1 cellular context compared by ENCODE assay signal in the genomic region with DNA sequence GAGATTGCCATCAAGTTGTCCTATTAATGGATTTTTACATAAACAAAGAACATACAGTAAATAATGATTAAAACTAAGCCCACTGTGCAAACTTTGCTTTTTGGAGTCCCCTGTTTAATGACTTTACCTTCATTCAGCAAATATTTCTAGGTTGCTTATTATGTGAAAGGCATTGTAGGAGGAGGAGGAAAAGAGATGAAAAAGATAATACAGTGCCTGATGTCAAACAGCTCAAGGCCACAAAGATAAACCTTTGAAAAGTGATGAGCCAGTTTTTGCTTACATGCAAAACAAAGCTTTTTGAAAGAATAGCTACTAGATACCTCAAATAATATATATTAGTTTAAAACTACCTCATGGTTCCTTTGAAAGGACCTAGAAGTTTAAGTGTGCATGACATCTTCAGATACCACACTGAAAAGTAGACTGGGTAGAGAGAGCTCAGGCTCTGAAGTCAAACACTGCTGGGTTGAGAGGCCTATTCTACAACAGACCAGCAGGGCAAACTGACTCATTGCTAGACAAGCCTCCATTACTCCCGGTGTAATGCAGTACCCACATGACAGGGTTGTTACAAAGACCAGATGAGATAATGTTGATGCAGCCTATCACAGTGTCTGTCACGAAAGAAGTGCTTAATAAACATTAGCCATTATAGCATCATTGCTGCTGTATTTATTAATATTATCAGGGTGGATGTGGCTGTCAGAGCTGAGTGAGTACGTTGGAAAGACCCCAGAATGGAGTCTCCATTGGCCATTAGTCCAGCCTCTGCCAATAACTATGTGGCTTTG.
A peak's percentile ranks its signal among the peaks of the same experiment; 100 is the strongest.
TF ChIP-seq lines count a peak whose summit lies in the region.

No MANE protein-coding gene starts in this region.

TF ChIP-seq in HepG2, 621 proteins besides CTCF, POLR2A, EP300 and RAD21 (continued from another document and continues in another):
- TF ChIP-seq, protein P1, sequence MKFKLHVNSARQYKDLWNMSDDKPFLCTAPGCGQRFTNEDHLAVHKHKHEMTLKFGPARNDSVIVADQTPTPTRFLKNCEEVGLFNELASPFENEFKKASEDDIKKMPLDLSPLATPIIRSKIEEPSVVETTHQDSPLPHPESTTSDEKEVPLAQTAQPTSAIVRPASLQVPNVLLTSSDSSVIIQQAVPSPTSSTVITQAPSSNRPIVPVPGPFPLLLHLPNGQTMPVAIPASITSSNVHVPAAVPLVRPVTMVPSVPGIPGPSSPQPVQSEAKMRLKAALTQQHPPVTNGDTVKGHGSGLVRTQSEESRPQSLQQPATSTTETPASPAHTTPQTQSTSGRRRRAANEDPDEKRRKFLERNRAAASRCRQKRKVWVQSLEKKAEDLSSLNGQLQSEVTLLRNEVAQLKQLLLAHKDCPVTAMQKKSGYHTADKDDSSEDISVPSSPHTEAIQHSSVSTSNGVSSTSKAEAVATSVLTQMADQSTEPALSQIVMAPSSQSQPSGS (CRISPR knock-in tag; IDR thresholded peaks at IDR 0.05), result no peak
- TF ChIP-seq MED13 (CRISPR knock-in tag; IDR thresholded peaks at IDR 0.05) (no peak), ZFP36L1 (CRISPR knock-in tag; IDR thresholded peaks at IDR 0.05) (no peak), HHEX (CRISPR knock-in tag; IDR thresholded peaks at IDR 0.05) (peak; percentile 37; the same call in 1 of the 2 replicates), KDM3A (CRISPR knock-in tag; IDR thresholded peaks at IDR 0.05; ENCODE audit: low read depth) (0 out of 2 replicates have a peak, but pooled peaks have one; percentile 18), ZNF12 (CRISPR knock-in tag; IDR thresholded peaks at IDR 0.05) (peak; percentile 15; the same call in 1 of the 2 replicates), ZSCAN29 (CRISPR knock-in tag; conservative IDR thresholded peaks at IDR 0.05) (no peak), NR2F1 (CRISPR knock-in tag; IDR thresholded peaks at IDR 0.05) (no peak), POGZ (CRISPR knock-in tag; IDR thresholded peaks at IDR 0.05) (peak; percentile 74; the same call in 1 of the 2 replicates), LCORL (IDR thresholded peaks at IDR 0.05) (no peak), LCORL (CRISPR knock-in tag; IDR thresholded peaks at IDR 0.05) (peak; percentile 7; the same call in 1 of the 2 replicates), MED8 (CRISPR knock-in tag; IDR thresholded peaks at IDR 0.05; ENCODE audit: insufficient replicate concordance) (no peak), ARNTL (CRISPR knock-in tag; IDR thresholded peaks at IDR 0.05) (no peak), ETV5 (CRISPR knock-in tag; IDR thresholded peaks at IDR 0.05; ENCODE audit: borderline replicate concordance) (no peak), REPIN1 (CRISPR knock-in tag; IDR thresholded peaks at IDR 0.05; ENCODE audit: borderline replicate concordance, low read depth) (peak; percentile 31; the same call in 1 of the 2 replicates), ARNT (IDR thresholded peaks at IDR 0.05) (no peak), ZNF484 (CRISPR knock-in tag; IDR thresholded peaks at IDR 0.05; ENCODE audit: borderline replicate concordance, low read depth) (no peak), ZNF788 (CRISPR knock-in tag; IDR thresholded peaks at IDR 0.05; ENCODE audit: borderline replicate concordance) (no peak), SOX13 (IDR thresholded peaks at IDR 0.05) (no peak), SOX13 (CRISPR knock-in tag; conservative IDR thresholded peaks at IDR 0.05 in 1 of 2, IDR thresholded peaks at IDR 0.05 in 1 of 2) (peak in 1 of 2 experiments; percentile 80; a peak in 2 of 4 replicates), SNAPC2 (CRISPR knock-in tag; IDR thresholded peaks at IDR 0.05) (no peak)
- TF ChIP-seq, protein P2, sequence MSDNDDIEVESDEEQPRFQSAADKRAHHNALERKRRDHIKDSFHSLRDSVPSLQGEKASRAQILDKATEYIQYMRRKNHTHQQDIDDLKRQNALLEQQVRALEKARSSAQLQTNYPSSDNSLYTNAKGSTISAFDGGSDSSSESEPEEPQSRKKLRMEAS (IDR thresholded peaks at IDR 0.05), result no peak
- TF ChIP-seq, protein P3, sequence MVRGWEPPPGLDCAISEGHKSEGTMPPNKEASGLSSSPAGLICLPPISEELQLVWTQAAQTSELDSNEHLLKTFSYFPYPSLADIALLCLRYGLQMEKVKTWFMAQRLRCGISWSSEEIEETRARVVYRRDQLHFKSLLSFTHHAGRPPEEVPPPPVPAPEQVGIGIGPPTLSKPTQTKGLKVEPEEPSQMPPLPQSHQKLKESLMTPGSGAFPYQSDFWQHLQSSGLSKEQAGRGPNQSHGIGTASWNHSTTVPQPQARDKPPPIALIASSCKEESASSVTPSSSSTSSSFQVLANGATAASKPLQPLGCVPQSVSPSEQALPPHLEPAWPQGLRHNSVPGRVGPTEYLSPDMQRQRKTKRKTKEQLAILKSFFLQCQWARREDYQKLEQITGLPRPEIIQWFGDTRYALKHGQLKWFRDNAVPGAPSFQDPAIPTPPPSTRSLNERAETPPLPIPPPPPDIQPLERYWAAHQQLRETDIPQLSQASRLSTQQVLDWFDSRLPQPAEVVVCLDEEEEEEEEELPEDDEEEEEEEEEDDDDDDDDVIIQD (CRISPR knock-in tag; IDR thresholded peaks at IDR 0.05; ENCODE audit: low read depth), result peak; percentile 76; the same call in 1 of the 2 replicates
- TF ChIP-seq, protein P4, sequence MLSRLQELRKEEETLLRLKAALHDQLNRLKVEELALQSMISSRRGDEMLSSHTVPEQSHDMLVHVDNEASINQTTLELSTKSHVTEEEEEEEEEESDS (CRISPR knock-in tag; IDR thresholded peaks at IDR 0.05; ENCODE audit: borderline replicate concordance), result no peak
- TF ChIP-seq, protein P5, sequence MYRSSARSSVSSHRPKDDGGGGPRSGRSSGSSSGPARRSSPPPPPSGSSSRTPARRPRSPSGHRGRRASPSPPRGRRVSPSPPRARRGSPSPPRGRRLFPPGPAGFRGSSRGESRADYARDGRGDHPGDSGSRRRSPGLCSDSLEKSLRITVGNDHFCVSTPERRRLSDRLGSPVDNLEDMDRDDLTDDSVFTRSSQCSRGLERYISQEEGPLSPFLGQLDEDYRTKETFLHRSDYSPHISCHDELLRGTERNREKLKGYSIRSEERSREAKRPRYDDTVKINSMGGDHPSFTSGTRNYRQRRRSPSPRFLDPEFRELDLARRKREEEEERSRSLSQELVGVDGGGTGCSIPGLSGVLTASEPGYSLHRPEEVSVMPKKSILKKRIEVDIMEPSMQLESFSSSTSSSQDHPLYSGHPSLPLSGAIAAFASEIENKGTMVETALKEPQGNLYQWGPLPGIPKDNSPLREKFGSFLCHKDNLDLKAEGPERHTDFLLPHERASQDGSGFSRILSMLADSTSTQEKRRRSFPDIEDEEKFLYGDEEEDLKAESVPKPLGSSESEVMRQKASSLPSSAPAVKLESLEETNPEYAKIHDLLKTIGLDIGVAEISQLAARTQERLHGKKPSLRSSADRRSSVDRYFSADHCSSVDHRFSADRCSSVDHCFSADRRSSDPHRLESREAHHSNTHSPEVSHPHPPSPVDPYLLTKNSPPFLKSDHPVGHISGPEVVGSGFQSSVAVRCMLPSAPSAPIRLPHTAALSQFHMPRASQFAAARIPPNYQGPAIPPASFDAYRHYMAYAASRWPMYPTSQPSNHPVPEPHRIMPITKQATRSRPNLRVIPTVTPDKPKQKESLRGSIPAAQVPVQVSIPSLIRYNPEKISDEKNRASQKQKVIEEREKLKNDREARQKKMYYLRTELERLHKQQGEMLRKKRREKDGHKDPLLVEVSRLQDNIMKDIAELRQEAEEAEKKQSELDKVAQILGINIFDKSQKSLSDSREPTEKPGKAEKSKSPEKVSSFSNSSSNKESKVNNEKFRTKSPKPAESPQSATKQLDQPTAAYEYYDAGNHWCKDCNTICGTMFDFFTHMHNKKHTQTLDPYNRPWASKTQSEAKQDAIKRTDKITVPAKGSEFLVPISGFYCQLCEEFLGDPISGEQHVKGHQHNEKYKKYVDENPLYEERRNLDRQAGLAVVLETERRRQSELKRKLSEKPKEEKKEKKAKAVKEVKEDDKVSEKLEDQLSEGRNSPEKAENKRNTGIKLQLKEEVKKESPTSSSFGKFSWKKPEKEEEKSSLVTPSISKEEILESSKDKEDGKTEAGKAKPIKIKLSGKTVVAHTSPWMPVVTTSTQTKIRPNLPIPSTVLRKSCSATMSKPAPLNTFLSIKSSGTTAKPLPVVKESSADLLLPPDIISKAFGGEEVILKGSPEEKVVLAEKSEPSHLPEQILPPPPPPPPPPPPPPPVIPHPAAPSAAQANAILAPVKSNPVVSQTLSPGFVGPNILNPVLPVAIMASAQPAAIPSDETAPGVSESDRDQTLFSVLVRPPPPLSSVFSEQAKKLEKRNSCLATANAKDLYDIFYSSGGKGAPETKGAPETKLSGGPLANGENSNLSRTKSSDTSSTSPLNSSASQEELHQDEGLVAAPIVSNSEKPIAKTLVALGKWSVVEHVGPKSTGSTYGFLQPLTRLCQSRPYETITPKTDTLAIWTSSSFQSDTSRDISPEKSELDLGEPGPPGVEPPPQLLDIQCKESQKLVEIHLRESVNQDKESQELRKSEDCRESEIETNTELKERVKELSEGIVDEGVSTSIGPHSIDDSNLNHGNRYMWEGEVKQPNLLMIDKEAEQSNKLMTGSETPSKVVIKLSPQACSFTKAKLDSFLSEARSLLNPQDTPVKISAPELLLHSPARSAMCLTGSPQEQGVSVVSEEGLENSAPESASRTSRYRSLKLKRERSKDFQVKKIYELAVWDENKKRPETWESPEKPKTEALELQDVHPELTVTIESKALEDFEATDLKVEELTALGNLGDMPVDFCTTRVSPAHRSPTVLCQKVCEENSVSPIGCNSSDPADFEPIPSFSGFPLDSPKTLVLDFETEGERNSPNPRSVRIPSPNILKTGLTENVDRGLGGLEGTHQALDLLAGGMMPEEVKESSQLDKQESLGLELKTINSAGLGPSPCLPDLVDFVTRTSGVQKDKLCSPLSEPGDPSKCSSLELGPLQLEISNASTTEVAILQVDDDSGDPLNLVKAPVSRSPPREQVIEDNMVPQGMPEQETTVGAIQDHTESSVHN (CRISPR knock-in tag; IDR thresholded peaks at IDR 0.05), result no peak
- TF ChIP-seq, protein P6, sequence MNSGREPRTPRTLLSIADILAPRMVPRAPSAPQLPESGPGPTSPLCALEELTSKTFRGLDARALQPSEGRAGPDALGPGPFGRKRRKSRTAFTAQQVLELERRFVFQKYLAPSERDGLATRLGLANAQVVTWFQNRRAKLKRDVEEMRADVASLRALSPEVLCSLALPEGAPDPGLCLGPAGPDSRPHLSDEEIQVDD (CRISPR knock-in tag; IDR thresholded peaks at IDR 0.05; ENCODE audit: borderline replicate concordance), result no peak
- TF ChIP-seq, protein P7, sequence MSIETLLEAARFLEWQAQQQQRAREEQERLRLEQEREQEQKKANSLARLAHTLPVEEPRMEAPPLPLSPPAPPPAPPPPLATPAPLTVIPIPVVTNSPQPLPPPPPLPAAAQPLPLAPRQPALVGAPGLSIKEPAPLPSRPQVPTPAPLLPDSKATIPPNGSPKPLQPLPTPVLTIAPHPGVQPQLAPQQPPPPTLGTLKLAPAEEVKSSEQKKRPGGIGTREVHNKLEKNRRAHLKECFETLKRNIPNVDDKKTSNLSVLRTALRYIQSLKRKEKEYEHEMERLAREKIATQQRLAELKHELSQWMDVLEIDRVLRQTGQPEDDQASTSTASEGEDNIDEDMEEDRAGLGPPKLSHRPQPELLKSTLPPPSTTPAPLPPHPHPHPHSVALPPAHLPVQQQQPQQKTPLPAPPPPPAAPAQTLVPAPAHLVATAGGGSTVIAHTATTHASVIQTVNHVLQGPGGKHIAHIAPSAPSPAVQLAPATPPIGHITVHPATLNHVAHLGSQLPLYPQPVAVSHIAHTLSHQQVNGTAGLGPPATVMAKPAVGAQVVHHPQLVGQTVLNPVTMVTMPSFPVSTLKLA (IDR thresholded peaks at IDR 0.05), result no peak
- TF ChIP-seq, protein P8, sequence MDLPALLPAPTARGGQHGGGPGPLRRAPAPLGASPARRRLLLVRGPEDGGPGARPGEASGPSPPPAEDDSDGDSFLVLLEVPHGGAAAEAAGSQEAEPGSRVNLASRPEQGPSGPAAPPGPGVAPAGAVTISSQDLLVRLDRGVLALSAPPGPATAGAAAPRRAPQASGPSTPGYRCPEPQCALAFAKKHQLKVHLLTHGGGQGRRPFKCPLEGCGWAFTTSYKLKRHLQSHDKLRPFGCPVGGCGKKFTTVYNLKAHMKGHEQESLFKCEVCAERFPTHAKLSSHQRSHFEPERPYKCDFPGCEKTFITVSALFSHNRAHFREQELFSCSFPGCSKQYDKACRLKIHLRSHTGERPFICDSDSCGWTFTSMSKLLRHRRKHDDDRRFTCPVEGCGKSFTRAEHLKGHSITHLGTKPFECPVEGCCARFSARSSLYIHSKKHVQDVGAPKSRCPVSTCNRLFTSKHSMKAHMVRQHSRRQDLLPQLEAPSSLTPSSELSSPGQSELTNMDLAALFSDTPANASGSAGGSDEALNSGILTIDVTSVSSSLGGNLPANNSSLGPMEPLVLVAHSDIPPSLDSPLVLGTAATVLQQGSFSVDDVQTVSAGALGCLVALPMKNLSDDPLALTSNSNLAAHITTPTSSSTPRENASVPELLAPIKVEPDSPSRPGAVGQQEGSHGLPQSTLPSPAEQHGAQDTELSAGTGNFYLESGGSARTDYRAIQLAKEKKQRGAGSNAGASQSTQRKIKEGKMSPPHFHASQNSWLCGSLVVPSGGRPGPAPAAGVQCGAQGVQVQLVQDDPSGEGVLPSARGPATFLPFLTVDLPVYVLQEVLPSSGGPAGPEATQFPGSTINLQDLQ (CRISPR knock-in tag; IDR thresholded peaks at IDR 0.05), result no peak
- TF ChIP-seq, protein P9, sequence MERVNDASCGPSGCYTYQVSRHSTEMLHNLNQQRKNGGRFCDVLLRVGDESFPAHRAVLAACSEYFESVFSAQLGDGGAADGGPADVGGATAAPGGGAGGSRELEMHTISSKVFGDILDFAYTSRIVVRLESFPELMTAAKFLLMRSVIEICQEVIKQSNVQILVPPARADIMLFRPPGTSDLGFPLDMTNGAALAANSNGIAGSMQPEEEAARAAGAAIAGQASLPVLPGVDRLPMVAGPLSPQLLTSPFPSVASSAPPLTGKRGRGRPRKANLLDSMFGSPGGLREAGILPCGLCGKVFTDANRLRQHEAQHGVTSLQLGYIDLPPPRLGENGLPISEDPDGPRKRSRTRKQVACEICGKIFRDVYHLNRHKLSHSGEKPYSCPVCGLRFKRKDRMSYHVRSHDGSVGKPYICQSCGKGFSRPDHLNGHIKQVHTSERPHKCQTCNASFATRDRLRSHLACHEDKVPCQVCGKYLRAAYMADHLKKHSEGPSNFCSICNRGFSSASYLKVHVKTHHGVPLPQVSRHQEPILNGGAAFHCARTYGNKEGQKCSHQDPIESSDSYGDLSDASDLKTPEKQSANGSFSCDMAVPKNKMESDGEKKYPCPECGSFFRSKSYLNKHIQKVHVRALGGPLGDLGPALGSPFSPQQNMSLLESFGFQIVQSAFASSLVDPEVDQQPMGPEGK (CRISPR knock-in tag; IDR thresholded peaks at IDR 0.05), result no peak
- TF ChIP-seq, protein P10, sequence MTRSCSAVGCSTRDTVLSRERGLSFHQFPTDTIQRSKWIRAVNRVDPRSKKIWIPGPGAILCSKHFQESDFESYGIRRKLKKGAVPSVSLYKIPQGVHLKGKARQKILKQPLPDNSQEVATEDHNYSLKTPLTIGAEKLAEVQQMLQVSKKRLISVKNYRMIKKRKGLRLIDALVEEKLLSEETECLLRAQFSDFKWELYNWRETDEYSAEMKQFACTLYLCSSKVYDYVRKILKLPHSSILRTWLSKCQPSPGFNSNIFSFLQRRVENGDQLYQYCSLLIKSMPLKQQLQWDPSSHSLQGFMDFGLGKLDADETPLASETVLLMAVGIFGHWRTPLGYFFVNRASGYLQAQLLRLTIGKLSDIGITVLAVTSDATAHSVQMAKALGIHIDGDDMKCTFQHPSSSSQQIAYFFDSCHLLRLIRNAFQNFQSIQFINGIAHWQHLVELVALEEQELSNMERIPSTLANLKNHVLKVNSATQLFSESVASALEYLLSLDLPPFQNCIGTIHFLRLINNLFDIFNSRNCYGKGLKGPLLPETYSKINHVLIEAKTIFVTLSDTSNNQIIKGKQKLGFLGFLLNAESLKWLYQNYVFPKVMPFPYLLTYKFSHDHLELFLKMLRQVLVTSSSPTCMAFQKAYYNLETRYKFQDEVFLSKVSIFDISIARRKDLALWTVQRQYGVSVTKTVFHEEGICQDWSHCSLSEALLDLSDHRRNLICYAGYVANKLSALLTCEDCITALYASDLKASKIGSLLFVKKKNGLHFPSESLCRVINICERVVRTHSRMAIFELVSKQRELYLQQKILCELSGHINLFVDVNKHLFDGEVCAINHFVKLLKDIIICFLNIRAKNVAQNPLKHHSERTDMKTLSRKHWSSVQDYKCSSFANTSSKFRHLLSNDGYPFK (CRISPR knock-in tag; IDR thresholded peaks at IDR 0.05; ENCODE audit: borderline replicate concordance), result no peak
